9 cellular contexts compared by ENCODE assay signal in the genomic region with DNA sequence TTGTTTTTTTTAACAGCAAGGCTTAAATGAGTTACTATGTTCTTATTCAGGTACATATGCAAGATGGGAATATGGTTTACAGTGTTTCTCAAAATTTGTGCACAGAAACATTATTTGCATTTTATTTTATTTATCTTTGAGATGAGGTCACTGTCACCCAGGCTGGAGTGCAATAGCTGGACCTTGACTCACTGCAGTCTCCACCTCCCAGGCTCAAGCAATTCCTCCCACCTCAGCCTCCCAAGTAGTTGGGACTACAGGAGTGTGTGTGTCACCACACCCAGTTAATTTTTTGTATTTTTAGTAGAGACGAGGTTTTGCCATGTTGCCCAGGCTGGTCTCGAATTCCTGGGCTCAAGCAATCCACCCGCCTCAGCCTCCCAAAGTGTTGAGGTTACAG. TPM values are rescaled to one million over a fixed set of nuclear protein-coding genes. Genes with fewer than 3 reads are reported as not detected.
DNase-seq lines count a peak whose midpoint lies in the region; ATAC-seq and TF ChIP-seq lines count a peak whose summit lies in the region.
"Not testable (repeated sequence)": the region's sequence is repeated elsewhere in the genome, so short reads cannot be mapped to it uniquely, and the experiment has no call there.
"Had no signal": no experiment of that assay in that cellular context is flagged by ENCODE, and none has a peak within 500 bp of the region (broad histone marks: within the 10 kb centered on the region; RNA-seq: fewer than 3 reads in every experiment).

No MANE protein-coding gene starts in this region.

- H2BK20ac ChIP-seq in IMR-90 (ENCODE audit: low read depth, low read length) = not testable (repeated sequence)

- not testable (repeated sequence) for H4K8ac ChIP-seq in IMR-90 (ENCODE audit: low read depth in 2 of 2, low read length in 2 of 2)

- TF ChIP-seq POLR2A in IMR-90 (IDR thresholded peaks at IDR 0.05; ENCODE audit: low read depth, low read length) = not testable (repeated sequence)

- in situ Hi-C loops in ACHN (cut with HindIII; ENCODE audit: low pct_ligation_motif_present, low pct_unique_long_range_greater_than_20kb, low sequenced_read_pairs) = loop anchor here (5.0 kb wide), 1 partner anchor 37 kb away; no protein-coding TSS in a partner anchor
- in situ Hi-C loops in IMR-90 (cut with MboI; ENCODE audit: low sequenced_read_pairs) = not testable (repeated sequence)

- H3K79me2 ChIP-seq in fibroblast of lung (ENCODE audit: control insufficient read depth, insufficient read depth, low read length) = peaks cover 50% of the 10 kb centered on the region

- H4K5ac ChIP-seq in IMR-90 (ENCODE audit: low read depth, low read length) = not testable (repeated sequence)

- H3K4me3 ChIP-seq in IMR-90 (ENCODE audit: insufficient read depth, low read depth, low read length); fibroblast of lung (replicated peaks in 1 of 4; ENCODE audit: control extremely low read depth in 1 of 4, insufficient read depth in 1 of 4, low read depth in 3 of 4, low read length in 4 of 4): not testable (repeated sequence)

- not testable (repeated sequence) for H3K27me3 ChIP-seq in IMR-90 (ENCODE audit: control insufficient read depth, insufficient read depth, low read length); fibroblast of lung (ENCODE audit: control insufficient read depth, insufficient read depth, low read length)

- H2AK5ac ChIP-seq in IMR-90 (ENCODE audit: low read depth, low read length) = not testable (repeated sequence)

- not testable (repeated sequence) for TF ChIP-seq CTCF in IMR-90 (conservative IDR thresholded peaks at IDR 0.05; ENCODE audit: low read depth, low read length); fibroblast of lung (conservative IDR thresholded peaks at IDR 0.05 in 1 of 2, IDR thresholded peaks at IDR 0.05 in 1 of 2; ENCODE audit: low read depth in 1 of 2, low read length in 2 of 2); osteocyte (IDR thresholded peaks at IDR 0.05)

- not testable (repeated sequence) for H2AK9ac ChIP-seq in IMR-90 (replicated peaks; ENCODE audit: low read depth, low read length, poor library complexity)

- peak; percentile 32 for DNase-seq in ACHN
- DNase-seq in ELR (ENCODE audit: low read depth) = peak; percentile 84
- DNase-seq in IMR-90 = peak; percentile 69
- DNase-seq in RKO (ENCODE audit: low spot score) = peak; percentile 45
- DNase-seq in amniotic epithelial cell (ENCODE audit: low read depth) = peak; percentile 33
- peak in 1 of 2 donors; percentile 67 for DNase-seq in fibroblast of lung (ENCODE audit: low read depth in 2 of 2)
- peak; percentile 85 for DNase-seq in kidney tubule cell (ENCODE audit: low spot score)
- DNase-seq in osteocyte (ENCODE audit: extremely low spot score, unreplicated experiment) = not testable (repeated sequence)

- H2AFZ ChIP-seq in IMR-90 (replicated peaks; ENCODE audit: low read length, poor library complexity); fibroblast of lung (ENCODE audit: low read length): not testable (repeated sequence)

- H3K9me3 Mint-ChIP-seq in osteocyte (ENCODE audit: unreplicated experiment) = not testable (repeated sequence)

- not testable (repeated sequence) for H3K4me1 ChIP-seq in IMR-90 (ENCODE audit: control insufficient read depth, insufficient read depth, low read length); fibroblast of lung (ENCODE audit: control insufficient read depth, extremely low read depth, insufficient read depth, low read length)

- CTCF ChIA-PET in IMR-90 (lab: Yijun Ruan, JAX) = not testable (repeated sequence)

- not testable (repeated sequence) for H3K14ac ChIP-seq in IMR-90 (replicated peaks; ENCODE audit: low read depth, low read length)

- ATAC-seq in IMR-90 (ENCODE audit: low read depth) = peak; percentile 88

- not testable (repeated sequence) for H4K20me1 ChIP-seq in IMR-90 (ENCODE audit: insufficient read depth, low read length); fibroblast of lung (ENCODE audit: control insufficient read depth, extremely low read depth, insufficient read depth, low read length)

- not testable (repeated sequence) for H3K9ac ChIP-seq in IMR-90 (ENCODE audit: low read depth, low read length); fibroblast of lung (ENCODE audit: insufficient read depth, low read length)

- H3K36me3 Mint-ChIP-seq in osteocyte (ENCODE audit: unreplicated experiment) = peaks cover 15% of the 10 kb centered on the region

- not testable (repeated sequence) for H3K4me2 ChIP-seq in IMR-90 (ENCODE audit: low read depth, low read length); fibroblast of lung (ENCODE audit: extremely low read depth, insufficient read depth, low read length)

- H3K9me3 ChIP-seq in IMR-90 (ENCODE audit: control insufficient read depth, insufficient read depth, low read length); fibroblast of lung (ENCODE audit: control insufficient read depth, insufficient read depth, low read depth, low read length): not testable (repeated sequence)

- BruUV-seq in IMR-90 (replicated peaks; lab: Mats Ljungman, UMichigan) = not testable (repeated sequence)

- H4K91ac ChIP-seq in IMR-90 (ENCODE audit: insufficient read depth, low read depth, low read length) = not testable (repeated sequence)

- not testable (repeated sequence) for H3K36me3 ChIP-seq in IMR-90 (ENCODE audit: control insufficient read depth, insufficient read depth, low read length); fibroblast of lung (ENCODE audit: control insufficient read depth, insufficient read depth, low read length)

- intact Hi-C loops in IMR-90 (cut with micrococcal nuclease) = loop anchor here (10.0 kb wide), 1 partner anchor 1486 kb away; no protein-coding TSS in a partner anchor

- H2BK15ac ChIP-seq in IMR-90 (ENCODE audit: low read depth, low read length) = not testable (repeated sequence)

- not testable (repeated sequence) for H3K18ac ChIP-seq in IMR-90 (ENCODE audit: low read depth, low read length)

- peak overlapping the region; percentile 5 for H2BK5ac ChIP-seq in IMR-90 (ENCODE audit: low read depth, low read length, poor library complexity, severe bottlenecking)

- not testable (repeated sequence) for H3K4ac ChIP-seq in IMR-90 (ENCODE audit: low read depth, low read length)

- H3K56ac ChIP-seq in IMR-90 (ENCODE audit: extremely low read depth, insufficient read depth, low read length) = not testable (repeated sequence)

- peaks cover 33 to 70% of the 10 kb centered on the region in 2 experiments for H3K79me1 ChIP-seq in IMR-90 (ENCODE audit: low read depth in 1 of 2, low read length in 2 of 2)

- H3K4me3 Mint-ChIP-seq in osteocyte (ENCODE audit: unreplicated experiment) = not testable (repeated sequence)

- H3K27ac Mint-ChIP-seq in osteocyte (ENCODE audit: unreplicated experiment) = peak overlapping the region; percentile 3

- POLR2A ChIA-PET in IMR-90 (lab: Charles Lee; ENCODE audit: unreplicated experiment) = not testable (repeated sequence)

- H3K4me1 Mint-ChIP-seq in osteocyte (ENCODE audit: unreplicated experiment) = peaks cover 13% of the 10 kb centered on the region

- not testable (repeated sequence) for H3K27ac ChIP-seq in IMR-90 (ENCODE audit: insufficient read depth, low read length)
- H3K27ac ChIP-seq in fibroblast of lung (ENCODE audit: insufficient read depth, low read length) = peak overlapping the region; percentile 41

- dilution Hi-C loops in IMR-90 (cut with HindIII; ENCODE audit: low sequenced_read_pairs, unreplicated experiment) = not testable (repeated sequence)

- not testable (repeated sequence) for H2BK120ac ChIP-seq in IMR-90 (ENCODE audit: low read depth, low read length)

- not testable (repeated sequence) for H3K23ac ChIP-seq in IMR-90 (ENCODE audit: low read depth, low read length)

- not testable (repeated sequence) for TF ChIP-seq RAD21 in IMR-90 (IDR thresholded peaks at IDR 0.05; ENCODE audit: low read length)

- H3K27me3 Mint-ChIP-seq in osteocyte (ENCODE audit: unreplicated experiment) = not testable (repeated sequence)

- WGBS in IMR-90 (ENCODE audit: extremely low coverage in 2 of 2, insufficient read length in 1 of 2), 2 experiments = no CpG with 5 or more reads among the region's 3 CpGs

- H3K9me1 ChIP-seq in IMR-90 (ENCODE audit: insufficient read depth, low read length) = peaks cover 14% of the 10 kb centered on the region; the same call in 1 of the 2 replicates

RNA-seq across cellular contexts. Expression of a gene that starts 8.7 kb away (rescaled TPM):
- 25.6 and 27.8 TPM in 2 replicates for total RNA-seq in IMR-90 (2012; rRNA removed)
- polyA plus RNA-seq in IMR-90 (2012; rRNA removed) = 26.5 and 27.3 TPM in 2 replicates
- 20.9 and 33.3 TPM in 2 replicates for polyA plus RNA-seq in IMR-90 (2012; cell fraction: cytosol; rRNA removed)
- 5.8 and 12.0 TPM in 2 replicates for polyA plus RNA-seq in IMR-90 (2012; cell fraction: nucleus; rRNA removed; ENCODE audit: low replicate concordance)
- 28.5 and 38.6 TPM in 2 replicates for total RNA-seq in fibroblast of lung
- polyA plus RNA-seq in fibroblast of lung = 27.8 and 29.3 TPM in 2 replicates
- 30.1 and 30.3 TPM in 2 replicates for polyA plus RNA-seq in fibroblast of lung (2012)
- 8.1 and 16.2 TPM in 2 replicates for polyA minus RNA-seq in fibroblast of lung (ENCODE audit: low replicate concordance)
- total RNA-seq in osteocyte = 18.2 and 20.5 TPM in 2 replicates

RNA-seq across cellular contexts. Expression of a gene that starts 11.9 kb away (rescaled TPM):
- 61.4 and 71.9 TPM in 2 replicates for total RNA-seq in IMR-90 (2012; rRNA removed)
- polyA plus RNA-seq in IMR-90 (2012; rRNA removed) = 75.1 and 75.8 TPM in 2 replicates
- 42.1 and 49.7 TPM in 2 replicates for polyA plus RNA-seq in IMR-90 (2012; cell fraction: cytosol; rRNA removed)
- polyA plus RNA-seq in IMR-90 (2012; cell fraction: nucleus; rRNA removed; ENCODE audit: low replicate concordance) = 198 and 228 TPM in 2 replicates
- total RNA-seq in fibroblast of lung = 24.4 and 51.9 TPM in 2 replicates
- 41.4 and 44.7 TPM in 2 replicates for polyA plus RNA-seq in fibroblast of lung
- 45.0 and 49.4 TPM in 2 replicates for polyA plus RNA-seq in fibroblast of lung (2012)
- 66.7 and 111 TPM in 2 replicates for polyA minus RNA-seq in fibroblast of lung (ENCODE audit: low replicate concordance)
- total RNA-seq in osteocyte = 63.0 and 70.1 TPM in 2 replicates

RNA-seq across cellular contexts. Expression of a gene that starts 46.8 kb away (rescaled TPM):
- 1.4 and 1.7 TPM in 2 replicates for total RNA-seq in IMR-90 (2012; rRNA removed)
- polyA plus RNA-seq in IMR-90 (2012; rRNA removed) = 5.8 and 5.9 TPM in 2 replicates
- 6.3 and 7.0 TPM in 2 replicates for polyA plus RNA-seq in IMR-90 (2012; cell fraction: cytosol; rRNA removed)
- polyA plus RNA-seq in IMR-90 (2012; cell fraction: nucleus; rRNA removed; ENCODE audit: low replicate concordance) = 7.9 and 8.3 TPM in 2 replicates
- total RNA-seq in fibroblast of lung = 0.26 and 0.50 TPM in 2 replicates
- 0.41 and 0.84 TPM in 2 replicates for polyA plus RNA-seq in fibroblast of lung
- polyA plus RNA-seq in fibroblast of lung (2012) = 0.25 and 0.86 TPM in 2 replicates
- polyA minus RNA-seq in fibroblast of lung (ENCODE audit: low replicate concordance) = 6.1 TPM in 1 of 2 replicates, not detected in the other
- total RNA-seq in osteocyte = 1.0 and 1.4 TPM in 2 replicates
- total RNA-seq: Right ventricle myocardium inferior had no signal

RNA-seq across cellular contexts. Expression of a gene that starts 47.6 kb away (rescaled TPM):
- 40.0 and 42.5 TPM in 2 replicates for total RNA-seq in IMR-90 (2012; rRNA removed)
- polyA plus RNA-seq in IMR-90 (2012; rRNA removed) = 61.7 and 101 TPM in 2 replicates
- polyA plus RNA-seq in IMR-90 (2012; cell fraction: cytosol; rRNA removed) = 17.6 and 38.8 TPM in 2 replicates
- polyA plus RNA-seq in IMR-90 (2012; cell fraction: nucleus; rRNA removed; ENCODE audit: low replicate concordance) = 78.5 and 151 TPM in 2 replicates
- 12.7 and 14.6 TPM in 2 replicates for total RNA-seq in fibroblast of lung
- 32.5 and 43.5 TPM in 2 replicates for polyA plus RNA-seq in fibroblast of lung
- polyA plus RNA-seq in fibroblast of lung (2012) = 22.4 and 39.5 TPM in 2 replicates
- polyA minus RNA-seq in fibroblast of lung (ENCODE audit: low replicate concordance) = 70.4 and 79.3 TPM in 2 replicates
- total RNA-seq in osteocyte = 27.3 and 29.6 TPM in 2 replicates

RNA-seq across cellular contexts. Expression of a gene that starts 54.8 kb away (rescaled TPM):
- total RNA-seq in IMR-90 (2012; rRNA removed) (54.4 and 56.5 TPM in 2 replicates), fibroblast of lung (46.2 and 55.3 TPM in 2 replicates), osteocyte (126 and 134 TPM in 2 replicates)
- polyA plus RNA-seq in IMR-90 (2012; rRNA removed) (85.6 and 99.2 TPM in 2 replicates), fibroblast of lung (144 and 193 TPM in 2 replicates)
- 44.8 and 45.5 TPM in 2 replicates for polyA plus RNA-seq in IMR-90 (2012; cell fraction: cytosol; rRNA removed)
- polyA plus RNA-seq in IMR-90 (2012; cell fraction: nucleus; rRNA removed; ENCODE audit: low replicate concordance) = 42.5 and 123 TPM in 2 replicates
- polyA plus RNA-seq in fibroblast of lung (2012) = 67.9 and 91.2 TPM in 2 replicates
- 87.0 and 98.6 TPM in 2 replicates for polyA minus RNA-seq in fibroblast of lung (ENCODE audit: low replicate concordance)
